ENCODE assay signal across 8 cellular contexts in genomic region chr14:99971087-99971928, GRCh38.
DNase-seq lines count a peak whose midpoint lies in the region; ATAC-seq and TF ChIP-seq lines count a peak whose summit lies in the region.

No MANE protein-coding gene starts in this region.

- CTCF ChIA-PET in activated CD4-positive, alpha-beta T cell treated with anti-CD3 and anti-CD28 coated beads, Interleukin-2, amount 10 ng/mL, durations not matched to agents 7 days and 5 days (lab: Charles Lee), result interaction anchor here (0.6 to 1.4 kb wide), 5 partner anchors 10 to 343 kb away, joined by 3 to 5 read pairs (median 3); no protein-coding TSS in a partner anchor

- in situ Hi-C loops in GM13977 (cut with MboI; ENCODE audit: low pct_unique_long_range_greater_than_20kb, low sequenced_read_pairs, unreplicated experiment), result no loop called here

- H3K9me3 Mint-ChIP-seq in activated CD4-positive, alpha-beta T cell treated with anti-CD3 and anti-CD28 coated beads, Interleukin-2, amount 10 ng/mL, durations not matched to agents 7 days and 5 days, result peaks cover 5% of the 10 kb centered on the region

- H3K27ac Mint-ChIP-seq in activated CD4-positive, alpha-beta T cell treated with anti-CD3 and anti-CD28 coated beads, Interleukin-2, amount 10 ng/mL, durations not matched to agents 7 days and 5 days, result no peak overlapping the region

- POLR2A ChIA-PET in activated CD4-positive, alpha-beta T cell treated with anti-CD3 and anti-CD28 coated beads, Interleukin-2, amount 10 ng/mL, durations not matched to agents 7 days and 5 days (lab: Charles Lee), result no interaction called here

- H3K4me3 Mint-ChIP-seq in activated CD4-positive, alpha-beta T cell treated with anti-CD3 and anti-CD28 coated beads, Interleukin-2, amount 10 ng/mL, durations not matched to agents 7 days and 5 days, result peak overlapping the region; percentile 64

- H3K4me1 Mint-ChIP-seq in activated CD4-positive, alpha-beta T cell treated with anti-CD3 and anti-CD28 coated beads, Interleukin-2, amount 10 ng/mL, durations not matched to agents 7 days and 5 days, result peaks cover 15% of the 10 kb centered on the region

- peak overlapping the region; percentile 80 for H3K4me3 ChIP-seq in coronary artery

- DNase-seq in GM13977 (ENCODE audit: low spot score) (peak; percentile 88), NCI-H345 treated with DMSO at 0.1 percent for 48 hours (lab: John Stamatoyannopoulos, UW; ENCODE audit: unreplicated experiment) (peak; percentile 71), coronary artery (ENCODE audit: low spot score) (peak; percentile 85), left lobe of liver (ENCODE audit: low spot score) (peak; percentile 86), OCI-M1 (lab: John Stamatoyannopoulos, UW) (no peak)
- DNase-seq in activated CD4-positive, alpha-beta T cell treated with anti-CD3 and anti-CD28 coated beads, Interleukin-2, amount 10 ng/mL, durations not matched to agents 7 days and 5 days, result peak; percentile 81
- DNase-seq in stimulated activated CD4-positive, alpha-beta T cell treated with anti-CD3 and anti-CD28 coated beads, Interleukin-1b, Interleukin-23, amount 100 ng/mL, for 48 hours, result peak; percentile 79

- peak overlapping the region in 1 of 2 donors; percentile 72 for H3K27ac ChIP-seq in coronary artery

- H3K36me3 Mint-ChIP-seq in activated CD4-positive, alpha-beta T cell treated with anti-CD3 and anti-CD28 coated beads, Interleukin-2, amount 10 ng/mL, durations not matched to agents 7 days and 5 days (ENCODE audit: low read depth), result peaks cover 3% of the 10 kb centered on the region

- peak; percentile 54 for ATAC-seq in HG03066 (IDR thresholded peaks at IDR 0.05; ENCODE audit: low read depth, unreplicated experiment)
- peak; percentile 93 for ATAC-seq in left lobe of liver

- TF ChIP-seq CTCF in GM13977 (IDR thresholded peaks at IDR 0.05; ENCODE audit: extremely low read depth, insufficient read depth, missing control alignments) (no peak), coronary artery (IDR thresholded peaks at IDR 0.05) (no peak)

- peaks cover 21% of the 10 kb centered on the region for H3K27me3 Mint-ChIP-seq in activated CD4-positive, alpha-beta T cell treated with anti-CD3 and anti-CD28 coated beads, Interleukin-2, amount 10 ng/mL, durations not matched to agents 7 days and 5 days
